Comparison of ENCODE assay signal across 1 cellular context in the genomic region with DNA sequence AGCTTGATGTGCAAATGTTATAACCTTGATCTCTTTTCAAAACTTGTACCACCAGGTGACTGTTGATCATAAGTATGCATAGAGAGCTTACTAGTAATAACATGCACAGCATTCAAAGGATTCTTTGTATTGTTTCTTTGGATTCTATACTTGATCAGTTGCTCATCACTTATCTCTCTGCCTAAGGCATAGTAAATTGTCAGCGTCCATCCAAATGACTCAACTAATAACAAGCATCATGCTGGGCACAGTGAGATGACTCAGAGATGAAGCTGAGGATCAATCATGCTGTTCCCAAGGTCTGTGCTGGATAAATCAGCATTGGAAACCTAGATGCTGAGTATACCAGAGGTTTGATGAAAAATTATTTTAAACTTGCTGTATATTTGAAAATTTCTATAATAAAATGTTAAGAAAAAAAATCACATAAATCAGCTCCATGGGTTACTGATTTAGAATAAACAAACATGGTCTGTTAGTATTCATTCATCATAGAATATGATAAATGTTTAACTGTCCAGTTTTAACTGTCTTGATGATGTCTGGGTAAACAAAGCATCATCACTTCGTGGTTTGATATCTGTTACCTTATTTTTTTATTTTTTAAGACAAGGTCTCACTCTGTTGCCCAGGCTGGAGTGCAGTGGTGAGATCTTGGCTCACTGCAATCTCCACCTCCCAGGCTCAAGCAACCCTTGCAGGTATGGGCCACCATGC.
TF ChIP-seq lines count a peak whose summit lies in the region.

No MANE protein-coding gene starts in this region.

TF ChIP-seq in A549, 52 proteins besides CTCF, POLR2A, EP300 and RAD21 (continued from another document):
- TF ChIP-seq, protein P1, sequence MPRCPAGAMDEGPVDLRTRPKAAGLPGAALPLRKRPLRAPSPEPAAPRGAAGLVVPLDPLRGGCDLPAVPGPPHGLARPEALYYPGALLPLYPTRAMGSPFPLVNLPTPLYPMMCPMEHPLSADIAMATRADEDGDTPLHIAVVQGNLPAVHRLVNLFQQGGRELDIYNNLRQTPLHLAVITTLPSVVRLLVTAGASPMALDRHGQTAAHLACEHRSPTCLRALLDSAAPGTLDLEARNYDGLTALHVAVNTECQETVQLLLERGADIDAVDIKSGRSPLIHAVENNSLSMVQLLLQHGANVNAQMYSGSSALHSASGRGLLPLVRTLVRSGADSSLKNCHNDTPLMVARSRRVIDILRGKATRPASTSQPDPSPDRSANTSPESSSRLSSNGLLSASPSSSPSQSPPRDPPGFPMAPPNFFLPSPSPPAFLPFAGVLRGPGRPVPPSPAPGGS (IDR thresholded peaks at IDR 0.05), result no peak
- TF ChIP-seq CBX2 (IDR thresholded peaks at IDR 0.05; ENCODE audit: borderline replicate concordance, low read depth) (no peak), ZSCAN20 (CRISPR knock-in tag; IDR thresholded peaks at IDR 0.05) (no peak), CEBPB (IDR thresholded peaks at IDR 0.05) (peak in 1 of 2 experiments; percentile 20; a peak in 1 of 4 replicates), RCOR1 (IDR thresholded peaks at IDR 0.05; ENCODE audit: low read depth, low read length) (no peak), RFX5 (IDR thresholded peaks at IDR 0.05) (no peak), NPAS2 (CRISPR knock-in tag; IDR thresholded peaks at IDR 0.05; ENCODE audit: borderline replicate concordance) (no peak), JUNB (IDR thresholded peaks at IDR 0.05) (peak; percentile 86), MAZ (IDR thresholded peaks at IDR 0.05; ENCODE audit: borderline replicate concordance, low read depth, low read length) (no peak), POLR2AphosphoS2 (conservative IDR thresholded peaks at IDR 0.05; ENCODE audit: low read length) (no peak), ZFP36 (IDR thresholded peaks at IDR 0.05; ENCODE audit: borderline replicate concordance, partially characterized antibody) (no peak), GATA3 (IDR thresholded peaks at IDR 0.05; ENCODE audit: borderline replicate concordance) (peak; percentile 88)
- TF ChIP-seq, protein P2, sequence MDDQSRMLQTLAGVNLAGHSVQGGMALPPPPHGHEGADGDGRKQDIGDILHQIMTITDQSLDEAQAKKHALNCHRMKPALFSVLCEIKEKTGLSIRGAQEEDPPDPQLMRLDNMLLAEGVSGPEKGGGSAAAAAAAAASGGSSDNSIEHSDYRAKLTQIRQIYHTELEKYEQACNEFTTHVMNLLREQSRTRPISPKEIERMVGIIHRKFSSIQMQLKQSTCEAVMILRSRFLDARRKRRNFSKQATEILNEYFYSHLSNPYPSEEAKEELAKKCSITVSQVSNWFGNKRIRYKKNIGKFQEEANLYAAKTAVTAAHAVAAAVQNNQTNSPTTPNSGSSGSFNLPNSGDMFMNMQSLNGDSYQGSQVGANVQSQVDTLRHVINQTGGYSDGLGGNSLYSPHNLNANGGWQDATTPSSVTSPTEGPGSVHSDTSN (IDR thresholded peaks at IDR 0.05), result no peak
- TF ChIP-seq, protein P3, sequence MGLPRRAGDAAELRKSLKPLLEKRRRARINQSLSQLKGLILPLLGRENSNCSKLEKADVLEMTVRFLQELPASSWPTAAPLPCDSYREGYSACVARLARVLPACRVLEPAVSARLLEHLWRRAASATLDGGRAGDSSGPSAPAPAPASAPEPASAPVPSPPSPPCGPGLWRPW (IDR thresholded peaks at IDR 0.05), result no peak
- TF ChIP-seq, protein P4, sequence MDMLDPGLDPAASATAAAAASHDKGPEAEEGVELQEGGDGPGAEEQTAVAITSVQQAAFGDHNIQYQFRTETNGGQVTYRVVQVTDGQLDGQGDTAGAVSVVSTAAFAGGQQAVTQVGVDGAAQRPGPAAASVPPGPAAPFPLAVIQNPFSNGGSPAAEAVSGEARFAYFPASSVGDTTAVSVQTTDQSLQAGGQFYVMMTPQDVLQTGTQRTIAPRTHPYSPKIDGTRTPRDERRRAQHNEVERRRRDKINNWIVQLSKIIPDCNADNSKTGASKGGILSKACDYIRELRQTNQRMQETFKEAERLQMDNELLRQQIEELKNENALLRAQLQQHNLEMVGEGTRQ (IDR thresholded peaks at IDR 0.05), result no peak
